10 cellular contexts compared by ENCODE assay signal in the genomic region with DNA sequence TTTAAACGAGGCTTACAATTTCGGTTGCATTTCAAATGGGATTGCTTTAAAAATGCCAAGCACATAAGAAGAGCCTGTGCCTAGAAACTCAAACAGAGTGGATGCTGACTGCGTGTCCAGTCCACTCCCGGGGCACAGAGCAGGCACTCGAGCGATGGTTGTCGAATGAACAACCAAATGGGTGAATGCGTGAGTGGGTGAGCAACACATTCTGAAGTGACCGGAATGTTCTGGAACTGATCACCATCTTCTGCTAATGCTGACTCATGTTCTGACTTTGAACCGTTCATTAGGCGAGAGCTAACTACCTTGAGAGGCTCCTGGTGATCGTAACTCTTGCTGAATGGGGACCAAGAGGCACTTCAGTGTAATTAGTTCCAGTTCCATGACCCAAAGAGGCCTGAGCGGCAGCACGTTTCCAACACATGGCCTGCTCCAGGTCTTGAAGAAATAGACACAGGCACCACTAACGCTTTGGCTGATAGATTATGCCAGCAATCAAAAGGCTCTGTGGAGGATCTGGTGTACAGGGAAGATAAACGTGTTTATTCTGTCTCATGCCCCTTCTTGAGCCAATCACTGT. TPM values are rescaled to one million over a fixed set of nuclear protein-coding genes. Genes with fewer than 3 reads are reported as not detected.
DNase-seq lines count a peak whose midpoint lies in the region; ATAC-seq, FAIRE-seq and TF ChIP-seq lines count a peak whose summit lies in the region.
"Had no signal": no experiment of that assay in that cellular context is flagged by ENCODE, and none has a peak within 500 bp of the region (broad histone marks: within the 10 kb centered on the region; RNA-seq: fewer than 3 reads in every experiment).

No MANE protein-coding gene starts in this region.

- peak; percentile 30 for DNase-seq in activated T-cell treated with anti-CD3 and anti-CD28 coated beads for 4 hours
- DNase-seq in natural killer cell treated with Interleukin-12 subunit alpha and Interleukin-12 subunit beta and Interleukin-15 and Interleukin-18, amount 100 ng/mL, for 72 hours (ENCODE audit: low spot score): no peak
- no peak for DNase-seq in HCEC 1CT
- no peak for DNase-seq in pancreas
- DNase-seq in NAMALWA (ENCODE audit: low spot score): no peak
- DNase-seq: HFFc6 had no signal

- peak overlapping the region; percentile 70 for H3K4me3 Mint-ChIP-seq in natural killer cell treated with Interleukin-12 subunit alpha and Interleukin-12 subunit beta and Interleukin-15 and Interleukin-18, amount 100 ng/mL, for 72 hours
- H3K4me3 Mint-ChIP-seq: HFFc6 had no signal

- TF ChIP-seq CTCF in pancreas (IDR thresholded peaks at IDR 0.05): no peak

- no peak overlapping the region for H3K4me3 ChIP-seq in pancreas

- no peaks in the 10 kb centered on the region for H3K9me3 Mint-ChIP-seq in natural killer cell treated with Interleukin-12 subunit alpha and Interleukin-12 subunit beta and Interleukin-15 and Interleukin-18, amount 100 ng/mL, for 72 hours
- H3K9me3 Mint-ChIP-seq: HFFc6 had no signal

- H3K27ac ChIP-seq in pancreas: no peak overlapping the region

- no peaks in the 10 kb centered on the region for H3K36me3 Mint-ChIP-seq in natural killer cell treated with Interleukin-12 subunit alpha and Interleukin-12 subunit beta and Interleukin-15 and Interleukin-18, amount 100 ng/mL, for 72 hours

- H3K9me3 ChIP-seq in pancreas: no peaks in the 10 kb centered on the region

- no peak for FAIRE-seq in pancreas (lab: Jason Lieb, UNC)
- FAIRE-seq: endometrium had no signal

- peaks cover 47 to 70% of the 10 kb centered on the region in 2 donors for H3K4me1 Mint-ChIP-seq in natural killer cell treated with Interleukin-12 subunit alpha and Interleukin-12 subunit beta and Interleukin-15 and Interleukin-18, amount 100 ng/mL, for 72 hours (ENCODE audit: low read depth in 2 of 2)

- intact Hi-C loops in pancreas (cut with DNase I): no loop called here

- ATAC-seq in GM18870 (IDR thresholded peaks at IDR 0.05; ENCODE audit: unreplicated experiment): peak; percentile 5
- ATAC-seq in HG02938 (IDR thresholded peaks at IDR 0.05; ENCODE audit: unreplicated experiment): peak; percentile 7
- ATAC-seq in natural killer cell treated with Interleukin-12 subunit alpha and Interleukin-12 subunit beta and Interleukin-15 and Interleukin-18, amount 100 ng/mL, for 72 hours: peak in 1 of 2 donors; percentile 18
- ATAC-seq in pancreas: no peak
- ATAC-seq in GM21825 (IDR thresholded peaks at IDR 0.05; ENCODE audit: unreplicated experiment): no peak

- 60 to 74% methylated on average over 16 of the region's 16 CpGs for WGBS in pancreas, 2 donors

- peak overlapping the region; percentile 87 to 95 for H3K27ac Mint-ChIP-seq in natural killer cell treated with Interleukin-12 subunit alpha and Interleukin-12 subunit beta and Interleukin-15 and Interleukin-18, amount 100 ng/mL, for 72 hours
- H3K27ac Mint-ChIP-seq: HFFc6 had no signal

- H3K4me1 ChIP-seq in pancreas: no peaks in the 10 kb centered on the region

- no peaks in the 10 kb centered on the region for H3K36me3 ChIP-seq in pancreas

- no peaks in the 10 kb centered on the region for H3K27me3 Mint-ChIP-seq in natural killer cell treated with Interleukin-12 subunit alpha and Interleukin-12 subunit beta and Interleukin-15 and Interleukin-18, amount 100 ng/mL, for 72 hours

- no peaks in the 10 kb centered on the region for H3K27me3 ChIP-seq in pancreas

RNA-seq across cellular contexts. Expression of a gene that starts 37.9 kb away (rescaled TPM):
- total RNA-seq in natural killer cell treated with Interleukin-12 subunit alpha and Interleukin-12 subunit beta and Interleukin-15 and Interleukin-18, amount 100 ng/mL, for 72 hours: 100 to 1,000 TPM; 198 to 510 TPM
- 10 to 100 TPM in 3 of 6 donors, 1 to 10 TPM in 3; 2.3 to 18.2 (median 9.8) TPM for total RNA-seq in pancreas
- 1 to 10 TPM in 1 of 2 donors, under 1 TPM in 1; 0.92 to 1.7 TPM for polyA plus RNA-seq in pancreas
- total RNA-seq: HFFc6 had no signal

Comparison
In these comparisons a context has a peak if more than half of its experiments do, and no peak if none do; other contexts are left out.
1. ATAC-seq: peak in GM18870 (single experiment) and HG02938 (single experiment); none in pancreas (0 of 4) and GM21825 (single experiment).
2. RNA of a gene that starts 37.9 kb away (total RNA-seq): 198 to 510 TPM in natural killer cell treated with Interleukin-12 subunit alpha and Interleukin-12 subunit beta and Interleukin-15 and Interleukin-18, amount 100 ng/mL, for 72 hours; 2.3 to 18.2 TPM in pancreas; every median in the first group is over 10 times any median in the second.